In the genomic region with DNA sequence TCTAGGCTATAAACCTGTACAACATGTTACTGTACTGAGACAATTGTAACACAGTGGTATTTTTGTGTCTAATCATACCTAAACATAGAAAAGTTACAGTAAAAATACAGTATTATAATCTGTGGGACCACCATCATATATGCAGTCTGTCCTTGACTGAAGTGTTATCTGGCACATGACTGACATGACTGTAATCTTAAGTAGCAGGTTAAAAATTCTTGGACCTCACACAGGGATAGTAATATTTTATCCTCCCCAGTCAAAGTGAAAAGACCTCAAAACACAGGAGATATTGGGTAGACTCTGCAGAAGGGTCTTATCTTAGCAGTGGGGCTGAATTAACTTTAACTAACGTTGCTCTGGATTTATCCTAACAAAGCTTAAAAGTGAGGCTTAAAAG, we compare ENCODE assay signal across 27 cellular contexts.
"Had no signal": no experiment of that assay in that cellular context is flagged by ENCODE, and none has a peak within 500 bp of the region (broad histone marks: within the 10 kb centered on the region; RNA-seq: fewer than 3 reads in every experiment).

No MANE protein-coding gene starts in this region.

- H3K9me3 Mint-ChIP-seq: stimulated activated effector memory CD8-positive, alpha-beta T cell treated with anti-CD3 and anti-CD28 coated beads, Interleukin-12 subunit alpha, Interleukin-12 subunit beta, amount 100 ng/mL, for 72 hours; stimulated activated memory B cell treated with anti-CD40 and anti-IgM and Interleukin-4, amounts not matched to agents 10 μg/mL and 1 μg/mL and 100 μg/mL, for 72 hours; stimulated activated naive B cell treated with anti-CD40 and anti-IgM and Interleukin-4, amounts not matched to agents 10 μg/mL and 1 μg/mL and 100 μg/mL, for 72 hours; stimulated activated naive CD8-positive, alpha-beta T cell treated with anti-CD3 and anti-CD28 coated beads, Interleukin-15, amount 100 ng/mL, for 72 hours; stimulated activated naive CD8-positive, alpha-beta T cell treated with anti-CD3 and anti-CD28 coated beads, Interleukin-15, Interleukin-2, amounts not matched to agents 100 ng/mL and 50 ng/mL, for 24 hours; type B pancreatic cell had no signal

- H3K4me3 Mint-ChIP-seq: stimulated activated effector memory CD8-positive, alpha-beta T cell treated with anti-CD3 and anti-CD28 coated beads, Interleukin-12 subunit alpha, Interleukin-12 subunit beta, amount 100 ng/mL, for 72 hours; stimulated activated memory B cell treated with anti-CD40 and anti-IgM and Interleukin-4, amounts not matched to agents 10 μg/mL and 1 μg/mL and 100 μg/mL, for 72 hours; stimulated activated naive B cell treated with anti-CD40 and anti-IgM and Interleukin-4, amounts not matched to agents 10 μg/mL and 1 μg/mL and 100 μg/mL, for 72 hours; stimulated activated naive CD8-positive, alpha-beta T cell treated with anti-CD3 and anti-CD28 coated beads, Interleukin-15, amount 100 ng/mL, for 72 hours; stimulated activated naive CD8-positive, alpha-beta T cell treated with anti-CD3 and anti-CD28 coated beads, Interleukin-15, Interleukin-2, amounts not matched to agents 100 ng/mL and 50 ng/mL, for 24 hours; type B pancreatic cell had no signal

- H3K27ac Mint-ChIP-seq: stimulated activated effector memory CD8-positive, alpha-beta T cell treated with anti-CD3 and anti-CD28 coated beads, Interleukin-12 subunit alpha, Interleukin-12 subunit beta, amount 100 ng/mL, for 72 hours; stimulated activated memory B cell treated with anti-CD40 and anti-IgM and Interleukin-4, amounts not matched to agents 10 μg/mL and 1 μg/mL and 100 μg/mL, for 72 hours; stimulated activated naive B cell treated with anti-CD40 and anti-IgM and Interleukin-4, amounts not matched to agents 10 μg/mL and 1 μg/mL and 100 μg/mL, for 72 hours; stimulated activated naive CD8-positive, alpha-beta T cell treated with anti-CD3 and anti-CD28 coated beads, Interleukin-15, amount 100 ng/mL, for 72 hours; stimulated activated naive CD8-positive, alpha-beta T cell treated with anti-CD3 and anti-CD28 coated beads, Interleukin-15, Interleukin-2, amounts not matched to agents 100 ng/mL and 50 ng/mL, for 24 hours; type B pancreatic cell had no signal

- FAIRE-seq: urothelium cell line had no signal

- H3K4me1 ChIP-seq: tibial nerve, upper lobe of right lung, uterus had no signal

- DNase-seq: stimulated activated CD4-positive, alpha-beta T cell treated with anti-CD3 and anti-CD28 coated beads, Interleukin-2, amount 100 ng/mL, for 48 hours; stimulated activated CD4-positive, alpha-beta T cell treated with anti-CD3 and anti-CD28 coated beads, Interleukin-4, amount 100 ng/mL, for 1 hour; stimulated activated CD4-positive, alpha-beta T cell treated with anti-CD3 and anti-CD28 coated beads, Interleukin-4, amount 100 ng/mL, for 24 hours; stimulated activated CD4-positive, alpha-beta T cell treated with anti-CD3 and anti-CD28 coated beads, Interleukin-4, amount 100 ng/mL, for 4 hours; stimulated activated CD8-positive, alpha-beta memory T cell treated with anti-CD3 and anti-CD28 coated beads, Interleukin-4, amount 100 ng/mL, for 48 hours; stimulated activated naive B cell treated with anti-CD40 and anti-IgM and Interleukin-4, amounts not matched to agents 10 μg/mL and 1 μg/mL and 100 μg/mL, for 72 hours; stimulated activated naive CD4-positive, alpha-beta T cell; stimulated activated naive CD4-positive, alpha-beta T cell treated with Interleukin-2 at 50 U/mL for 16 hours; stimulated activated naive CD8-positive, alpha-beta T cell treated with anti-CD3 and anti-CD28 coated beads, Interleukin-15, amount 100 ng/mL, for 72 hours; stimulated activated naive CD8-positive, alpha-beta T cell treated with anti-CD3 and anti-CD28 coated beads, Interleukin-15, Interleukin-2, amounts not matched to agents 100 U/mL and 50 U/mL, for 24 hours; stomach; substantia nigra; testis; thyroid gland; tibial artery; transverse colon; upper lobe of left lung; upper lobe of right lung; uterus had no signal

- H3K36me3 Mint-ChIP-seq: stimulated activated effector memory CD8-positive, alpha-beta T cell treated with anti-CD3 and anti-CD28 coated beads, Interleukin-12 subunit alpha, Interleukin-12 subunit beta, amount 100 ng/mL, for 72 hours; stimulated activated memory B cell treated with anti-CD40 and anti-IgM and Interleukin-4, amounts not matched to agents 10 μg/mL and 1 μg/mL and 100 μg/mL, for 72 hours; stimulated activated naive B cell treated with anti-CD40 and anti-IgM and Interleukin-4, amounts not matched to agents 10 μg/mL and 1 μg/mL and 100 μg/mL, for 72 hours; type B pancreatic cell had no signal

- H3K27ac ChIP-seq: stomach, testis, thoracic aorta, thyroid gland, tibial artery, tibial nerve, transverse colon, upper lobe of left lung, upper lobe of right lung, uterus, vagina had no signal

- H3K27me3 ChIP-seq: testis, thyroid gland, tibial artery, tibial nerve, transverse colon, upper lobe of right lung, uterus, vagina had no signal

- H3K9me3 ChIP-seq: stomach, testis, thoracic aorta, thyroid gland, tibial artery, tibial nerve, transverse colon, upper lobe of left lung, upper lobe of right lung, uterus, vagina had no signal

- H3K4me1 Mint-ChIP-seq: stimulated activated effector memory CD8-positive, alpha-beta T cell treated with anti-CD3 and anti-CD28 coated beads, Interleukin-12 subunit alpha, Interleukin-12 subunit beta, amount 100 ng/mL, for 72 hours had no signal

- ATAC-seq: stimulated activated effector memory CD8-positive, alpha-beta T cell treated with anti-CD3 and anti-CD28 coated beads, Interleukin-12 subunit alpha, Interleukin-12 subunit beta, amount 100 ng/mL, for 72 hours; stimulated activated memory B cell treated with anti-CD40 and anti-IgM and Interleukin-4, amounts not matched to agents 10 μg/mL and 1 μg/mL and 100 μg/mL, for 72 hours; stimulated activated naive B cell treated with anti-CD40 and anti-IgM and Interleukin-4, amounts not matched to agents 10 μg/mL and 1 μg/mL and 100 μg/mL, for 72 hours; stimulated activated naive CD8-positive, alpha-beta T cell treated with anti-CD3 and anti-CD28 coated beads, Interleukin-15, amount 100 ng/mL, for 72 hours; stimulated activated naive CD8-positive, alpha-beta T cell treated with anti-CD3 and anti-CD28 coated beads, Interleukin-15, Interleukin-2, amounts not matched to agents 100 U/mL and 50 U/mL, for 24 hours; upper lobe of right lung had no signal

- H3K4me3 ChIP-seq: stomach, testis, thoracic aorta, thyroid gland, tibial artery, tibial nerve, transverse colon, upper lobe of left lung, upper lobe of right lung, uterus, vagina had no signal

- H3K36me3 ChIP-seq: stomach, thoracic aorta, thyroid gland, tibial artery, tibial nerve, transverse colon, upper lobe of left lung, upper lobe of right lung, uterus, vagina had no signal
